8 cellular contexts compared by ENCODE assay signal in genomic region chr7:156640257-156640948, GRCh38. TPM values are rescaled to one million over a fixed set of nuclear protein-coding genes. Genes with fewer than 3 reads are reported as not detected.
A peak's percentile ranks its signal among the peaks of the same experiment; 100 is the strongest.
DNase-seq lines count a peak whose midpoint lies in the region; ATAC-seq and TF ChIP-seq lines count a peak whose summit lies in the region.

TSS of gene RNF32 (plus strand) at chr7:156640774. CDS start at chr7:156643878, 3,104 bp downstream.

- H3K27me3 Mint-ChIP-seq in endothelial cell (ENCODE audit: unreplicated experiment) = peaks cover 9% of the 10 kb centered on the region

- peak within 1 kb of the TSS; percentile 55 for H3K4me3 ChIP-seq in mucosa of descending colon

- TF ChIP-seq CTCF in endothelial cell (IDR thresholded peaks at IDR 0.05; ENCODE audit: unreplicated experiment) (no peak), mucosa of descending colon (IDR thresholded peaks at IDR 0.05) (peak; percentile 6)

- peaks cover 14% of the 10 kb centered on the region for H3K4me1 Mint-ChIP-seq in endothelial cell (ENCODE audit: unreplicated experiment)

- peak within 1 kb of the TSS; percentile 95 for H3K4me3 Mint-ChIP-seq in endothelial cell (ENCODE audit: unreplicated experiment)

- no peaks in the 10 kb centered on the region for H3K36me3 ChIP-seq in mucosa of descending colon (ENCODE audit: low read depth)

- DNase-seq in CD1c-positive myeloid dendritic cell (ENCODE audit: extremely low spot score) (peak; percentile 97), endothelial cell (ENCODE audit: low spot score) (peak; percentile 98), mucosa of descending colon (peak; percentile 98 to 99 (median 98))
- DNase-seq in NK-92 treated with Interleukin-12 subunit alpha and Interleukin-12 subunit beta, amount 100 ng/mL, for 24 hours (lab: John Stamatoyannopoulos, UW) = peak; percentile 99
- DNase-seq in activated CD8-positive, alpha-beta memory T cell treated with anti-CD3 and anti-CD28 coated beads, Interleukin-2, amount 50 U/mL, for 24 hours (ENCODE audit: extremely low read depth) = peak; percentile 97
- peak; percentile 98 to 100 for DNase-seq in stimulated activated CD8-positive, alpha-beta memory T cell treated with anti-CD3 and anti-CD28 coated beads, Interleukin-2, amount 100 ng/mL, for 48 hours (ENCODE audit: low read depth in 2 of 2)

- H3K9me3 Mint-ChIP-seq in endothelial cell (ENCODE audit: unreplicated experiment) = no peaks in the 10 kb centered on the region

- peaks cover 7% of the 10 kb centered on the region for H3K36me3 Mint-ChIP-seq in endothelial cell (ENCODE audit: low read depth, unreplicated experiment)

- no peaks in the 10 kb centered on the region for H3K9me3 ChIP-seq in mucosa of descending colon

- intact Hi-C loops in mucosa of descending colon (cut with DNase I, micrococcal nuclease) = no loop called here

- H3K4me1 ChIP-seq in mucosa of descending colon (ENCODE audit: low read depth) = peaks cover 4% of the 10 kb centered on the region

- peak; percentile 85 for ATAC-seq in GM19395 (IDR thresholded peaks at IDR 0.05; ENCODE audit: unreplicated experiment)
- peak; percentile 67 for ATAC-seq in HG03565 (IDR thresholded peaks at IDR 0.05; ENCODE audit: unreplicated experiment)
- ATAC-seq in mucosa of descending colon = peak; percentile 98

- H3K27ac Mint-ChIP-seq in endothelial cell (ENCODE audit: unreplicated experiment) = peak within 1 kb of the TSS; percentile 80

RNA-seq across cellular contexts. Expression of gene RNF32, which starts in this region (rescaled TPM):
- 1.9 TPM for total RNA-seq in endothelial cell (ENCODE audit: unreplicated experiment)
- 1 to 10 TPM; 2.0 to 3.7 (median 3.5) TPM for total RNA-seq in mucosa of descending colon

Comparison
In these comparisons a context has a peak if more than half of its experiments do, and no peak if none do; other contexts are left out.
1. Peak in every context shown above with its lines: DNase-seq, ATAC-seq and H3K4me3 ChIP-seq.